In genomic region chr3:183099838-183100204, GRCh38 we compare ENCODE assay signal across 1 cellular context.
TF ChIP-seq lines count a peak whose summit lies in the region.

No MANE protein-coding gene starts in this region.

TF ChIP-seq in GM12878, 131 proteins besides CTCF, POLR2A, EP300 and RAD21 (continued from another document and continues in another):
- peak; percentile 24; the same call in 1 of the 2 replicates for TF ChIP-seq BMI1 (IDR thresholded peaks at IDR 0.05; ENCODE audit: borderline replicate concordance)
- TF ChIP-seq CHD2 (IDR thresholded peaks at IDR 0.05; ENCODE audit: borderline replicate concordance, low read depth, low read length): no peak
- TF ChIP-seq CHD1 (IDR thresholded peaks at IDR 0.05; ENCODE audit: low read depth, low read length): no peak
- no peak for TF ChIP-seq FOXM1 (IDR thresholded peaks at IDR 0.05; ENCODE audit: low read depth, low read length)
- TF ChIP-seq RUNX3 (IDR thresholded peaks at IDR 0.05; ENCODE audit: low read length): no peak
- no peak for TF ChIP-seq SUPT20H (IDR thresholded peaks at IDR 0.05; ENCODE audit: borderline replicate concordance, control insufficient read depth, low read depth, low read length)
- TF ChIP-seq FOS (IDR thresholded peaks at IDR 0.05; ENCODE audit: borderline replicate concordance, extremely low read depth, insufficient read length): no peak
- 0 out of 2 replicates have a peak, but pooled peaks have one; percentile 19 for TF ChIP-seq RELB (IDR thresholded peaks at IDR 0.05; ENCODE audit: low read depth)
- peak; percentile 37 for TF ChIP-seq E2F8 (IDR thresholded peaks at IDR 0.05; ENCODE audit: low read depth, partially characterized antibody)
- no peak for TF ChIP-seq SMC3 (IDR thresholded peaks at IDR 0.05; ENCODE audit: borderline replicate concordance, low read length)
- TF ChIP-seq PML (IDR thresholded peaks at IDR 0.05; ENCODE audit: low read length): no peak
- TF ChIP-seq ZBTB40 (IDR thresholded peaks at IDR 0.05; ENCODE audit: borderline replicate concordance): no peak
- TF ChIP-seq NR2C2 (IDR thresholded peaks at IDR 0.05; ENCODE audit: borderline replicate concordance, control insufficient read depth, insufficient read length, low read depth): no peak
- TF ChIP-seq E2F4 (IDR thresholded peaks at IDR 0.05; ENCODE audit: low read depth, low read length): no peak
- no peak for TF ChIP-seq ELK1 (IDR thresholded peaks at IDR 0.05; ENCODE audit: low read depth, low read length)
- TF ChIP-seq MEF2B (IDR thresholded peaks at IDR 0.05; ENCODE audit: partially characterized antibody, poor library complexity, severe bottlenecking): peak; percentile 0
- TF ChIP-seq ZBTB11 (CRISPR knock-in tag; IDR thresholded peaks at IDR 0.05): no peak
- TF ChIP-seq RELA (IDR thresholded peaks at IDR 0.05; ENCODE audit: borderline replicate concordance, partially characterized antibody): peak; percentile 6
- no peak for TF ChIP-seq ZNF217 (IDR thresholded peaks at IDR 0.05)
- no peak for TF ChIP-seq EZH2 (IDR thresholded peaks at IDR 0.05; ENCODE audit: borderline replicate concordance, control insufficient read depth, low read depth, low read length)
- TF ChIP-seq WRNIP1 (IDR thresholded peaks at IDR 0.05; ENCODE audit: borderline replicate concordance, low read depth, low read length): no peak
- no peak for TF ChIP-seq CREB1 (IDR thresholded peaks at IDR 0.05; ENCODE audit: low read depth)
- TF ChIP-seq STAT3 (IDR thresholded peaks at IDR 0.05; ENCODE audit: low read depth, low read length): no peak
- no peak for TF ChIP-seq NBN (IDR thresholded peaks at IDR 0.05)
- TF ChIP-seq CBX5 (IDR thresholded peaks at IDR 0.05; ENCODE audit: low read depth): no peak
- TF ChIP-seq NFIC (IDR thresholded peaks at IDR 0.05; ENCODE audit: low read depth, low read length): 0 out of 2 replicates have a peak, but pooled peaks have one; percentile 14
- TF ChIP-seq ASH2L (IDR thresholded peaks at IDR 0.05; ENCODE audit: borderline replicate concordance, low read depth): no peak
- no peak for TF ChIP-seq ATF2 (IDR thresholded peaks at IDR 0.05; ENCODE audit: low read length)
- TF ChIP-seq MTA3 (IDR thresholded peaks at IDR 0.05; ENCODE audit: borderline replicate concordance, low read length): no peak
- TF ChIP-seq ZBED1 (IDR thresholded peaks at IDR 0.05; ENCODE audit: borderline replicate concordance): no peak
- no peak for TF ChIP-seq TCF12 (IDR thresholded peaks at IDR 0.05; ENCODE audit: low read depth, low read length)
- no peak for TF ChIP-seq HDGF (IDR thresholded peaks at IDR 0.05)
- no peak for TF ChIP-seq HDAC2 (IDR thresholded peaks at IDR 0.05)
- TF ChIP-seq NR2C1 (IDR thresholded peaks at IDR 0.05): no peak
- TF ChIP-seq TAF1 (IDR thresholded peaks at IDR 0.05; ENCODE audit: borderline replicate concordance, low read depth, low read length): no peak
- no peak for TF ChIP-seq USF1 (IDR thresholded peaks at IDR 0.05; ENCODE audit: borderline replicate concordance, extremely low read length, insufficient read depth, low read depth, low read length)
- TF ChIP-seq KAT2A (conservative IDR thresholded peaks at IDR 0.05; ENCODE audit: control insufficient read depth, low read depth, low read length): no peak
- TF ChIP-seq PAX5 (IDR thresholded peaks at IDR 0.05; ENCODE audit: borderline replicate concordance, low read depth, low read length): no peak
- TF ChIP-seq ATF7 (IDR thresholded peaks at IDR 0.05; ENCODE audit: low read depth): no peak
- TF ChIP-seq SUZ12 (IDR thresholded peaks at IDR 0.05; ENCODE audit: unreplicated experiment): no peak
- TF ChIP-seq ZNF592 (IDR thresholded peaks at IDR 0.05): no peak
- TF ChIP-seq MXI1 (IDR thresholded peaks at IDR 0.05; ENCODE audit: low read depth, low read length): no peak
